ENCODE assay signal across 18 cellular contexts in genomic region chr11:116396332-116396731, GRCh38.
"Had no signal": no experiment of that assay in that cellular context is flagged by ENCODE, and none has a peak within 500 bp of the region (broad histone marks: within the 10 kb centered on the region; RNA-seq: fewer than 3 reads in every experiment).

No MANE protein-coding gene starts in this region.

- H3K36me3 ChIP-seq: esophagus muscularis mucosa, neural progenitor cell, prostate gland, sigmoid colon, thoracic aorta, tibial nerve, upper lobe of left lung had no signal

- DNase-seq: cortex of kidney; effector CD8-positive, alpha-beta T cell; endodermal cell; mesenchymal stem cell; naive thymus-derived CD4-positive, alpha-beta T cell; right cardiac atrium; sigmoid colon; stimulated activated CD4-positive, alpha-beta T cell treated with anti-CD3 and anti-CD28 coated beads, Interleukin-4, amount 100 ng/mL, for 4 hours; stimulated activated naive B cell treated with anti-CD40 and anti-IgM and Interleukin-4, amounts not matched to agents 10 μg/mL and 1 μg/mL and 100 μg/mL, for 72 hours; upper lobe of left lung had no signal

- H3K4me2 ChIP-seq: neural progenitor cell had no signal

- H3K27me3 ChIP-seq: esophagus muscularis mucosa, neural progenitor cell, sigmoid colon, tibial nerve, upper lobe of left lung had no signal

- H3K79me2 ChIP-seq: parathyroid adenoma had no signal

- H3K9me3 ChIP-seq: prostate gland, sigmoid colon, thoracic aorta had no signal

- H3K4me1 ChIP-seq: neural progenitor cell, parathyroid adenoma, prostate gland, upper lobe of left lung had no signal

- H3K27ac ChIP-seq: esophagus muscularis mucosa, neural progenitor cell, parathyroid adenoma, prostate gland, sigmoid colon, thoracic aorta, tibial nerve, upper lobe of left lung had no signal

- ATAC-seq: left lobe of liver; naive thymus-derived CD4-positive, alpha-beta T cell; right cardiac atrium; stimulated activated naive B cell treated with anti-CD40 and anti-IgM and Interleukin-4, amounts not matched to agents 10 μg/mL and 1 μg/mL and 100 μg/mL, for 72 hours had no signal

- H2AFZ ChIP-seq: neural progenitor cell, parathyroid adenoma had no signal

- H3K4me3 ChIP-seq: esophagus muscularis mucosa, lung, neural progenitor cell, prostate gland, sigmoid colon, thoracic aorta, tibial nerve, upper lobe of left lung had no signal
